In genomic region chr21:16195896-16196443, GRCh38 we compare ENCODE assay signal across 2 cellular contexts.
TF ChIP-seq lines count a peak whose summit lies in the region.

No MANE protein-coding gene starts in this region.

TF ChIP-seq in liver, 16 proteins besides CTCF, POLR2A, EP300 and RAD21 (continued from another document):
- no peak for TF ChIP-seq REST (IDR thresholded peaks at IDR 0.05)
- TF ChIP-seq SP1 (IDR thresholded peaks at IDR 0.05): no peak
- TF ChIP-seq MAX (IDR thresholded peaks at IDR 0.05): no peak
- no peak for TF ChIP-seq FOXA1 (IDR thresholded peaks at IDR 0.05)
- TF ChIP-seq GABPA (IDR thresholded peaks at IDR 0.05 in 1 of 2, conservative IDR thresholded peaks at IDR 0.05 in 1 of 2): no peak
- TF ChIP-seq YY1 (IDR thresholded peaks at IDR 0.05): no peak
- no peak for TF ChIP-seq ZBTB33 (IDR thresholded peaks at IDR 0.05)
- no peak for TF ChIP-seq NR2F2 (IDR thresholded peaks at IDR 0.05)
- no peak for TF ChIP-seq JUND (IDR thresholded peaks at IDR 0.05)
TF ChIP-seq in liver: peak in this region for 0.

TF ChIP-seq in HepG2, 621 proteins besides CTCF, POLR2A, EP300 and RAD21 (continued from another document):
- TF ChIP-seq ZHX2 (IDR thresholded peaks at IDR 0.05; ENCODE audit: low read depth) (no peak), ZHX2 (CRISPR knock-in tag; IDR thresholded peaks at IDR 0.05; ENCODE audit: borderline replicate concordance) (no peak), ZNF224 (CRISPR knock-in tag; IDR thresholded peaks at IDR 0.05) (no peak), ZNF589 (CRISPR knock-in tag; conservative IDR thresholded peaks at IDR 0.05) (no peak), ZSCAN12 (CRISPR knock-in tag; IDR thresholded peaks at IDR 0.05) (no peak), ZBTB38 (CRISPR knock-in tag; IDR thresholded peaks at IDR 0.05) (no peak), MLXIP (CRISPR knock-in tag; IDR thresholded peaks at IDR 0.05; ENCODE audit: borderline replicate concordance) (no peak), ZFP36L1 (CRISPR knock-in tag; IDR thresholded peaks at IDR 0.05) (no peak), ZBTB34 (CRISPR knock-in tag; IDR thresholded peaks at IDR 0.05) (no peak)
